ENCODE assay signal across 1 cellular context in genomic region chr12:6534914-6535696, GRCh38.
TF ChIP-seq lines count a peak whose summit lies in the region.

No MANE protein-coding gene starts in this region.

TF ChIP-seq in IMR-90, 13 proteins besides CTCF, POLR2A, EP300 and RAD21:
- TF ChIP-seq CHD1 (IDR thresholded peaks at IDR 0.05; ENCODE audit: low read depth, low read length) (peak; percentile 90), USF2 (IDR thresholded peaks at IDR 0.05; ENCODE audit: low read depth, low read length) (peak; percentile 88), BHLHE40 (IDR thresholded peaks at IDR 0.05; ENCODE audit: low read depth, low read length) (peak; percentile 78), CEBPB (IDR thresholded peaks at IDR 0.05; ENCODE audit: low read depth, low read length) (peak; percentile 77), RCOR1 (IDR thresholded peaks at IDR 0.05; ENCODE audit: insufficient replicate concordance, low read length) (no peak), NFE2L2 (IDR thresholded peaks at IDR 0.05; ENCODE audit: low read depth, low read length) (peak; percentile 10; the same call in 1 of the 2 replicates), MAFK (IDR thresholded peaks at IDR 0.05; ENCODE audit: low read depth, low read length) (no peak), MXI1 (IDR thresholded peaks at IDR 0.05; ENCODE audit: borderline replicate concordance, low read depth, low read length) (peak; percentile 65; the same call in 1 of the 2 replicates), ELK1 (IDR thresholded peaks at IDR 0.05; ENCODE audit: borderline replicate concordance, low read depth, low read length) (no peak)
